8 cellular contexts compared by ENCODE assay signal in the genomic region with DNA sequence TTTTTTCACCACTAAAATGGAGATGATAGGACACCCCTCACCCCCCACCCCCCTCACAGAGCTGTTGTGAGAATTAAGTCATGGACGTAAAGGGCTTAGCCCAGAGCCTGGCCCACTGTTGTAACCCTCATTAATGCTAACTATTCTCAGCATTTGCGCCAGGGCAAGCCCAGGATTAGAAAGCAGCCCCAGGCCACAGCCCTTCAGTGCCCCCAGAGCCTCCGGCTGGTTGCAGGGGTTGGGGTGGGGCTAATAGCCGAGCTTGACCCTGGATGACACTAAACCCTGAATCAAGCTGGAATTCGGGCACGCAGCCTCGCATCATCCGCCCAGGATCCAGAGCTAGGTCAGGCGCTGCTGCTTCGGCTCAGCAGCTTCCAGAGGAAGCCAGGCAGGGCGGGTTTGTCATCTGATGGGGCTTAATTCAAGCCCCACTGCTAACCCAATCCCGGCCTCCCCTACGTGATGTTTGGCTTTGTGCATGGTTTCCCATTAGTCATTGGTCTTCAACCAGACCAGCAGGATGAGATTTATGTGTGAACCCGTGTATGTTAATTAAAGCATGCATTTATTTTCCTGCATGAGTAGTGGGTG.
DNase-seq lines count a peak whose midpoint lies in the region; ATAC-seq and TF ChIP-seq lines count a peak whose summit lies in the region.

No MANE protein-coding gene starts in this region.

- H3K9ac ChIP-seq in HUES6 (ENCODE audit: low read length), result peak overlapping the region; percentile 84

- H3K4me1 Mint-ChIP-seq in stimulated activated effector memory CD8-positive, alpha-beta T cell treated with anti-CD3 and anti-CD28 coated beads, Interleukin-12 subunit alpha, Interleukin-12 subunit beta, amount 100 ng/mL, for 72 hours, result peaks cover 24% of the 10 kb centered on the region

- DNase-seq in AG10803 (ENCODE audit: low read depth), result peak; percentile 73
- DNase-seq in astrocyte of the spinal cord (ENCODE audit: low read depth, low spot score), result peak; percentile 66
- DNase-seq in iPS-NIHi7 (ENCODE audit: extremely low spot score), result peak; percentile 51
- DNase-seq in stimulated activated effector memory CD8-positive, alpha-beta T cell treated with anti-CD3 and anti-CD28 coated beads, Interleukin-12 subunit alpha, Interleukin-12 subunit beta, amount 100 ng/mL, for 72 hours (ENCODE audit: low spot score in 2 of 2), result no peak
- DNase-seq in stimulated activated CD4-positive, alpha-beta T cell treated with anti-CD3 and anti-CD28 coated beads, Interleukin-15, amount 100 ng/mL, for 24 hours, result no peak
- DNase-seq in NCI-H2029 (lab: John Stamatoyannopoulos, UW), result no peak

- in situ Hi-C loops in astrocyte of the spinal cord (cut with HindIII; ENCODE audit: low sequenced_read_pairs), result no loop called here

- H3K4me3 ChIP-seq in AG10803 (ENCODE audit: low read length), result peak overlapping the region; percentile 67
- H3K4me3 ChIP-seq in HUES6 (ENCODE audit: low read depth, low read length), result peak overlapping the region; percentile 82
- H3K4me3 ChIP-seq in astrocyte of the spinal cord (ENCODE audit: low read depth, low read length), result no peak overlapping the region

- no peaks in the 10 kb centered on the region for H3K9me3 ChIP-seq in HUES6 (ENCODE audit: control insufficient read depth, insufficient read depth, low read depth, low read length)

- ATAC-seq in stimulated activated effector memory CD8-positive, alpha-beta T cell treated with anti-CD3 and anti-CD28 coated beads, Interleukin-12 subunit alpha, Interleukin-12 subunit beta, amount 100 ng/mL, for 72 hours, result no peak
- ATAC-seq in HG03378 (IDR thresholded peaks at IDR 0.05; ENCODE audit: unreplicated experiment), result no peak

- no peaks in the 10 kb centered on the region for H3K9me3 Mint-ChIP-seq in stimulated activated effector memory CD8-positive, alpha-beta T cell treated with anti-CD3 and anti-CD28 coated beads, Interleukin-12 subunit alpha, Interleukin-12 subunit beta, amount 100 ng/mL, for 72 hours

- no peak overlapping the region for H3K27ac ChIP-seq in HUES6 (ENCODE audit: low read depth, low read length)

- H3K27ac Mint-ChIP-seq in stimulated activated effector memory CD8-positive, alpha-beta T cell treated with anti-CD3 and anti-CD28 coated beads, Interleukin-12 subunit alpha, Interleukin-12 subunit beta, amount 100 ng/mL, for 72 hours, result no peak overlapping the region

- H3K27me3 ChIP-seq in HUES6 (ENCODE audit: control insufficient read depth, insufficient read depth, low read length), result peaks cover 24% of the 10 kb centered on the region

- TF ChIP-seq CTCF in AG10803 (conservative IDR thresholded peaks at IDR 0.05; ENCODE audit: low read length) (no peak), astrocyte of the spinal cord (IDR thresholded peaks at IDR 0.05; ENCODE audit: low read depth, low read length) (no peak)

- H3K36me3 ChIP-seq in HUES6 (ENCODE audit: control insufficient read depth, insufficient read depth, low read length), result no peaks in the 10 kb centered on the region

- H3K36me3 Mint-ChIP-seq in stimulated activated effector memory CD8-positive, alpha-beta T cell treated with anti-CD3 and anti-CD28 coated beads, Interleukin-12 subunit alpha, Interleukin-12 subunit beta, amount 100 ng/mL, for 72 hours, result peaks cover 7% of the 10 kb centered on the region

- peaks cover 13% of the 10 kb centered on the region; the same call in 1 of the 2 replicates for H3K4me1 ChIP-seq in HUES6 (ENCODE audit: control insufficient read depth, insufficient read depth, low read length)

- peak overlapping the region; percentile 92 for H3K4me3 Mint-ChIP-seq in stimulated activated effector memory CD8-positive, alpha-beta T cell treated with anti-CD3 and anti-CD28 coated beads, Interleukin-12 subunit alpha, Interleukin-12 subunit beta, amount 100 ng/mL, for 72 hours

Comparison
In these comparisons a context has a peak if more than half of its experiments do, and no peak if none do; other contexts are left out.
1. DNase-seq: peak in AG10803 (single experiment), astrocyte of the spinal cord (single experiment) and iPS-NIHi7 (single experiment); none in stimulated activated effector memory CD8-positive, alpha-beta T cell treated with anti-CD3 and anti-CD28 coated beads, Interleukin-12 subunit alpha, Interleukin-12 subunit beta, amount 100 ng/mL, for 72 hours (0 of 2), stimulated activated CD4-positive, alpha-beta T cell treated with anti-CD3 and anti-CD28 coated beads, Interleukin-15, amount 100 ng/mL, for 24 hours (single experiment) and NCI-H2029 (single experiment).